ENCODE assay signal across 15 cellular contexts in genomic region chr4:139324620-139325019, GRCh38. TPM values are rescaled to one million over a fixed set of nuclear protein-coding genes. Genes with fewer than 3 reads are reported as not detected.
"Had no signal": no experiment of that assay in that cellular context is flagged by ENCODE, and none has a peak within 500 bp of the region (broad histone marks: within the 10 kb centered on the region; RNA-seq: fewer than 3 reads in every experiment).

No MANE protein-coding gene starts in this region.

- H3K27ac ChIP-seq: transverse colon, vagina had no signal

- H3K9me3 Mint-ChIP-seq: stimulated activated naive CD8-positive, alpha-beta T cell treated with anti-CD3 and anti-CD28 coated beads, Interleukin-15, Interleukin-2, amounts not matched to agents 100 ng/mL and 50 ng/mL, for 24 hours had no signal

- H3K9me3 ChIP-seq: transverse colon, vagina had no signal

- H3K27me3 ChIP-seq: transverse colon, vagina had no signal

- H3K27ac Mint-ChIP-seq: activated naive CD4-positive, alpha-beta T cell treated with anti-CD3 and anti-CD28 coated beads, Interleukin-2, amount 50 U/mL, for 72 hours; activated T-helper 1 cell treated with anti-CD3 and anti-CD28 coated beads, Interleukin-12 subunit alpha, Interleukin-12 subunit beta, Interleukin-2, Interleukin-4 antibody, amounts not matched to agents 30 ng/mL and 10 ng/mL and 1 ng/mL, durations not matched to agents 14 hours and 24 hours and 36 hours; natural killer cell treated with Interleukin-12 subunit alpha and Interleukin-12 subunit beta and Interleukin-15 and Interleukin-18, amount 100 ng/mL, for 72 hours; stimulated activated naive CD8-positive, alpha-beta T cell treated with anti-CD3 and anti-CD28 coated beads, Interleukin-15, Interleukin-2, amounts not matched to agents 100 ng/mL and 50 ng/mL, for 24 hours had no signal

- ATAC-seq: activated naive CD4-positive, alpha-beta T cell treated with anti-CD3 and anti-CD28 coated beads, Interleukin-2, amount 50 U/mL, for 72 hours; left lobe of liver; natural killer cell treated with Interleukin-12 subunit alpha and Interleukin-12 subunit beta and Interleukin-15 and Interleukin-18, amount 100 ng/mL, for 72 hours had no signal

- H3K27me3 Mint-ChIP-seq: natural killer cell treated with Interleukin-12 subunit alpha and Interleukin-12 subunit beta and Interleukin-15 and Interleukin-18, amount 100 ng/mL, for 72 hours; stimulated activated naive CD8-positive, alpha-beta T cell treated with anti-CD3 and anti-CD28 coated beads, Interleukin-15, Interleukin-2, amounts not matched to agents 100 ng/mL and 50 ng/mL, for 24 hours had no signal

- H3K4me3 ChIP-seq: lung, transverse colon, vagina had no signal

- DNase-seq: activated CD4-positive, alpha-beta T cell treated with anti-CD3 and anti-CD28 coated beads, Interleukin-2, amount 50 U/mL, for 1 hour; activated gamma-delta T cell treated with Interleukin-2 at 50 U/mL for 16 hours; amniotic stem cell; kidney; nucleus accumbens; stimulated activated CD4-positive, alpha-beta T cell treated with anti-CD3 and anti-CD28 coated beads, Interleukin-12 subunit alpha, Interleukin-12 subunit beta, amount 100 ng/mL, for 4 hours; stimulated activated CD4-positive, alpha-beta T cell treated with anti-CD3 and anti-CD28 coated beads, Interleukin-1b, Interleukin-23, amount 100 ng/mL, for 48 hours; transverse colon had no signal

- H3K4me3 Mint-ChIP-seq: activated T-helper 1 cell treated with anti-CD3 and anti-CD28 coated beads, Interleukin-12 subunit alpha, Interleukin-12 subunit beta, Interleukin-2, Interleukin-4 antibody, amounts not matched to agents 30 ng/mL and 10 ng/mL and 1 ng/mL, durations not matched to agents 14 hours and 24 hours and 36 hours; natural killer cell treated with Interleukin-12 subunit alpha and Interleukin-12 subunit beta and Interleukin-15 and Interleukin-18, amount 100 ng/mL, for 72 hours; stimulated activated naive CD8-positive, alpha-beta T cell treated with anti-CD3 and anti-CD28 coated beads, Interleukin-15, Interleukin-2, amounts not matched to agents 100 ng/mL and 50 ng/mL, for 24 hours had no signal

- H3K36me3 Mint-ChIP-seq: natural killer cell treated with Interleukin-12 subunit alpha and Interleukin-12 subunit beta and Interleukin-15 and Interleukin-18, amount 100 ng/mL, for 72 hours had no signal

RNA-seq across cellular contexts. Expression of gene MGARP, which starts 44.6 kb away (rescaled TPM):
- total RNA-seq: activated T-helper 1 cell treated with anti-CD3 and anti-CD28 coated beads, Interleukin-12 subunit alpha, Interleukin-12 subunit beta, Interleukin-2, Interleukin-4 antibody, amounts not matched to agents 30 ng/mL and 10 ng/mL and 1 ng/mL, durations not matched to agents 14 hours and 24 hours and 36 hours had no signal
